Comparison of ENCODE assay signal across 10 cellular contexts in genomic region chr15:99434506-99435137, GRCh38.
DNase-seq lines count a peak whose midpoint lies in the region; ATAC-seq, FAIRE-seq and TF ChIP-seq lines count a peak whose summit lies in the region.
"Had no signal": no experiment of that assay in that cellular context is flagged by ENCODE, and none has a peak within 500 bp of the region (broad histone marks: within the 10 kb centered on the region; RNA-seq: fewer than 3 reads in every experiment).

No MANE protein-coding gene starts in this region.

- dilution Hi-C loops in keratinocyte (cut with MboI; ENCODE audit: extremely low pct_ligation_motif_present, low sequenced_read_pairs), result no loop called here

- no peak overlapping the region for H3K9ac ChIP-seq in Karpas-422 (ENCODE audit: low read length)
- no peak overlapping the region for H3K9ac ChIP-seq in keratinocyte (ENCODE audit: control insufficient read depth, extremely low read depth, insufficient read depth, low read length)

- no peak for DNase-seq in Karpas-422
- no peak for DNase-seq in activated naive CD4-positive, alpha-beta T cell treated with anti-CD3 and anti-CD28 coated beads for 36 hours
- no peak for DNase-seq in keratinocyte (ENCODE audit: low read depth, low spot score)
- DNase-seq in stimulated activated naive CD8-positive, alpha-beta T cell treated with anti-CD3 and anti-CD28 coated beads, Interleukin-15, Interleukin-2, amounts not matched to agents 100 U/mL and 50 U/mL, for 24 hours, result peak; percentile 1
- DNase-seq in ACHN, result no peak
- DNase-seq in MV-4-11 (lab: John Stamatoyannopoulos, UW), result no peak
- DNase-seq: central memory CD4-positive, alpha-beta T cell; GOT3 had no signal

- CTCF ChIA-PET in activated naive CD4-positive, alpha-beta T cell treated with anti-CD3 and anti-CD28 coated beads for 36 hours (lab: Charles Lee), result interaction anchor here (1.4 kb wide), 1 partner anchor 270 kb away, joined by 4 read pairs; no protein-coding TSS in a partner anchor

- H3K36me3 Mint-ChIP-seq in activated naive CD4-positive, alpha-beta T cell treated with anti-CD3 and anti-CD28 coated beads for 36 hours (ENCODE audit: low read depth), result no peaks in the 10 kb centered on the region
- H3K36me3 Mint-ChIP-seq: stimulated activated effector memory CD8-positive, alpha-beta T cell treated with anti-CD3 and anti-CD28 coated beads, Interleukin-12 subunit alpha, Interleukin-12 subunit beta, amount 100 ng/mL, for 72 hours had no signal

- intact Hi-C loops in activated naive CD4-positive, alpha-beta T cell treated with anti-CD3 and anti-CD28 coated beads for 36 hours (cut with micrococcal nuclease), result no loop called here

- no peaks in the 10 kb centered on the region for H3K9me2 ChIP-seq in Karpas-422 (replicated peaks; ENCODE audit: insufficient read depth, low read length)

- H3K4me3 ChIP-seq in Karpas-422 (ENCODE audit: low read length), result peak overlapping the region; percentile 32; the same call in 1 of the 2 replicates
- H3K4me3 ChIP-seq in keratinocyte (ENCODE audit: control insufficient read depth in 2 of 3, extremely low read depth in 1 of 3, insufficient read depth in 2 of 3, low read depth in 1 of 3, low read length in 3 of 3), result peak overlapping the region in 2 of 3 experiments; percentile 27 to 52

- H3K9me1 ChIP-seq in keratinocyte (ENCODE audit: control insufficient read depth, extremely low read depth, insufficient read depth, low read length), result no peaks in the 10 kb centered on the region

- H2AFZ ChIP-seq in Karpas-422 (ENCODE audit: low read length) (no peak overlapping the region), keratinocyte (ENCODE audit: control insufficient read depth, low read length) (peak overlapping the region; percentile 84)

- H3K36me3 ChIP-seq in Karpas-422 (ENCODE audit: insufficient read depth, low read length) (no peaks in the 10 kb centered on the region), keratinocyte (ENCODE audit: control insufficient read depth in 2 of 2, extremely low read depth in 1 of 2, insufficient read depth in 2 of 2, low read length in 2 of 2) (no peaks in the 10 kb centered on the region)

- peaks cover 66% of the 10 kb centered on the region for H3K4me1 Mint-ChIP-seq in activated naive CD4-positive, alpha-beta T cell treated with anti-CD3 and anti-CD28 coated beads for 36 hours (ENCODE audit: low read depth)
- H3K4me1 Mint-ChIP-seq: stimulated activated effector memory CD8-positive, alpha-beta T cell treated with anti-CD3 and anti-CD28 coated beads, Interleukin-12 subunit alpha, Interleukin-12 subunit beta, amount 100 ng/mL, for 72 hours had no signal

- TF ChIP-seq CTCF in keratinocyte (optimal IDR thresholded peaks at IDR 0.05 in 1 of 3, IDR thresholded peaks at IDR 0.05 in 1 of 3, conservative IDR thresholded peaks at IDR 0.05 in 1 of 3; ENCODE audit: extremely low read depth in 1 of 3, insufficient read depth in 2 of 3, low read length in 3 of 3), result no peak

- no peaks in the 10 kb centered on the region for H3K9me3 Mint-ChIP-seq in activated naive CD4-positive, alpha-beta T cell treated with anti-CD3 and anti-CD28 coated beads for 36 hours
- H3K9me3 Mint-ChIP-seq: stimulated activated effector memory CD8-positive, alpha-beta T cell treated with anti-CD3 and anti-CD28 coated beads, Interleukin-12 subunit alpha, Interleukin-12 subunit beta, amount 100 ng/mL, for 72 hours had no signal

- H3K79me2 ChIP-seq in Karpas-422 (ENCODE audit: low read length) (no peaks in the 10 kb centered on the region), keratinocyte (ENCODE audit: control insufficient read depth, insufficient read depth, low read length) (no peaks in the 10 kb centered on the region)

- H3K4me1 ChIP-seq in Karpas-422 (ENCODE audit: low read length) (peaks cover 12% of the 10 kb centered on the region), keratinocyte (ENCODE audit: control insufficient read depth, extremely low read depth, insufficient read depth, low read length) (peaks cover 39% of the 10 kb centered on the region)

- H3K27me3 Mint-ChIP-seq in activated naive CD4-positive, alpha-beta T cell treated with anti-CD3 and anti-CD28 coated beads for 36 hours (ENCODE audit: low read depth), result no peaks in the 10 kb centered on the region

- H3K27me3 ChIP-seq in Karpas-422 (ENCODE audit: low read length) (no peaks in the 10 kb centered on the region), keratinocyte (ENCODE audit: control insufficient read depth, extremely low read depth, insufficient read depth, low read length) (no peaks in the 10 kb centered on the region)

- H3K27ac ChIP-seq in Karpas-422 (ENCODE audit: low read length) (no peak overlapping the region), keratinocyte (ENCODE audit: control insufficient read depth, insufficient read depth, low read length) (no peak overlapping the region)

- no peak overlapping the region for H3K4me3 Mint-ChIP-seq in activated naive CD4-positive, alpha-beta T cell treated with anti-CD3 and anti-CD28 coated beads for 36 hours
- H3K4me3 Mint-ChIP-seq: stimulated activated effector memory CD8-positive, alpha-beta T cell treated with anti-CD3 and anti-CD28 coated beads, Interleukin-12 subunit alpha, Interleukin-12 subunit beta, amount 100 ng/mL, for 72 hours had no signal

- H3K9me3 ChIP-seq in Karpas-422 (ENCODE audit: low read length) (no peaks in the 10 kb centered on the region), keratinocyte (ENCODE audit: control insufficient read depth, low read depth, low read length) (no peaks in the 10 kb centered on the region)

- H4K20me1 ChIP-seq in Karpas-422 (ENCODE audit: insufficient read depth, low read depth, low read length), result no peaks in the 10 kb centered on the region
- no peaks in the 10 kb centered on the region for H4K20me1 ChIP-seq in keratinocyte (ENCODE audit: control insufficient read depth, extremely low read depth, insufficient read depth, low read length)

- H3K27ac Mint-ChIP-seq in activated naive CD4-positive, alpha-beta T cell treated with anti-CD3 and anti-CD28 coated beads for 36 hours, result peak overlapping the region; percentile 3
- H3K27ac Mint-ChIP-seq: stimulated activated effector memory CD8-positive, alpha-beta T cell treated with anti-CD3 and anti-CD28 coated beads, Interleukin-12 subunit alpha, Interleukin-12 subunit beta, amount 100 ng/mL, for 72 hours had no signal

- FAIRE-seq in keratinocyte (lab: Jason Lieb, UNC), result no peak

- ATAC-seq in stimulated activated naive CD8-positive, alpha-beta T cell treated with anti-CD3 and anti-CD28 coated beads, Interleukin-15, Interleukin-2, amounts not matched to agents 100 U/mL and 50 U/mL, for 24 hours, result no peak
- ATAC-seq in HG03520 (IDR thresholded peaks at IDR 0.05; ENCODE audit: unreplicated experiment), result no peak
- ATAC-seq: stimulated activated effector memory CD8-positive, alpha-beta T cell treated with anti-CD3 and anti-CD28 coated beads, Interleukin-12 subunit alpha, Interleukin-12 subunit beta, amount 100 ng/mL, for 72 hours had no signal

- in situ Hi-C loops in ACHN (cut with HindIII; ENCODE audit: low pct_ligation_motif_present, low pct_unique_long_range_greater_than_20kb, low sequenced_read_pairs), result no loop called here

- H3K4me2 ChIP-seq in Karpas-422 (ENCODE audit: low read depth, low read length, poor library complexity, severe bottlenecking) (peak overlapping the region; percentile 59), keratinocyte (ENCODE audit: control insufficient read depth, extremely low read depth, insufficient read depth, low read depth, low read length) (peak overlapping the region; percentile 83)
